In the genomic region with DNA sequence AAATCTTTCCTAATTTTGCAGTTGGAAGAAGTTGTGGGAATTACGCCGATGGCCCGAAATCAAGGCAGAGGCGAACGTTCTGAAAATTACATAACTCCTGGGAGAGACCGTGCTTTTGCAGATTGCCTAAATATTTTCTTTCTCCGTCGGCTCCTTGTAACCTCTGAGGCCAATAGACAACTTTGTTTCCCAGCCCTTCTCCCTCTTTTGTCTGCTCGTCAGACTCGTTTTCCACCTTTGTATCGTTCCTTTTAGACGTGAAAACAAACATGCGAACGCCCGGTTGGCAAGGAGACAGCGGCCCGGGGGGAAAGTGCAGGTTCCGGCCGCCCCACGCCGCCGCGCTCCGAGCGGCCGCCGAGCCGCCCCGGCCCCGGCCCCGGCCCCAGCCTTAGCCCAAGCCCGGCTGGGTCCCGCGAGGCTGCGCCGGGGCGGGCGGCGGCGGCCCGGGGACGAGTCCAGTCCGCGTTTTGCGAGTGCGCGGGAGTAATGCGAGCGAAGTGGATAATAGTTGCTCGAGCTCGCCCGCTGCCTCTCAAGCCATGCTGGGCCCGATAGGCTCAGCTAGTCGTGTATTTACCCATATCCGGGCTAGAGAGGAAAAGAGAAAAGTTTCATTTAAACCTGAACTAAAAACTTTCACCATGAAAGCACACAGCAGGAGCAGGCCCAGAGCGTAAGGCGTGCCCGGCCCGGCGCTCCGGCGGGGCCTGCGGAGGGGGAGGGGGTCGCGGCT, we compare ENCODE assay signal across 8 cellular contexts. TPM values are rescaled to one million over a fixed set of nuclear protein-coding genes. Genes with fewer than 3 reads are reported as not detected.
DNase-seq lines count a peak whose midpoint lies in the region; ATAC-seq, FAIRE-seq and TF ChIP-seq lines count a peak whose summit lies in the region.

A gene (plus strand): TSS at position 538 of the 736 bp plus-strand sequence. CDS start 303 bp downstream, outside the sequence.

- DNase-seq in Calu3 (peak; percentile 65), GM20000 (ENCODE audit: low spot score) (peak; percentile 90), HUDEP-2 (lab: John Stamatoyannopoulos, UW; ENCODE audit: unreplicated experiment in 76 of 76) (peak in 62 of 76 experiments; percentile 20 to 84 (median 60)), RCC 7860 (ENCODE audit: low spot score) (peak; percentile 60), activated T-helper 1 cell treated with Interleukin-2 at 50 U/mL for 16 hours (ENCODE audit: low read depth) (peak; percentile 71), fibroblast of gingiva (ENCODE audit: low read depth) (peak; percentile 82), natural killer cell (peak; percentile 79)
- peak; percentile 71 to 84 (median 78) for DNase-seq in stimulated activated naive CD4-positive, alpha-beta T cell (lab: John Stamatoyannopoulos, UW)

- H3K36me3 Mint-ChIP-seq in Calu3 (ENCODE audit: insufficient read depth, unreplicated experiment) (peaks cover 52% of the 10 kb centered on the region), natural killer cell (no peaks in the 10 kb centered on the region)

- H3K27me3 Mint-ChIP-seq in Calu3 (ENCODE audit: unreplicated experiment) (no peaks in the 10 kb centered on the region), natural killer cell (ENCODE audit: low read depth in 2 of 2) (peaks cover 0 to 2% of the 10 kb centered on the region in 2 donors)

- H3K4me3 Mint-ChIP-seq in Calu3 (ENCODE audit: low read depth, unreplicated experiment) (peak within 1 kb of the TSS; percentile 89), natural killer cell (peak within 1 kb of the TSS; percentile 97)

- TF ChIP-seq CTCF in Calu3 (IDR thresholded peaks at IDR 0.05; ENCODE audit: unreplicated experiment): no peak
- no peak for TF ChIP-seq CTCF in GM20000 (IDR thresholded peaks at IDR 0.05; ENCODE audit: extremely low read depth, missing control alignments)
- no peak for TF ChIP-seq CTCF in natural killer cell (IDR thresholded peaks at IDR 0.05)

- no peaks in the 10 kb centered on the region for H3K9me3 Mint-ChIP-seq in Calu3 (ENCODE audit: low read depth, unreplicated experiment)
- no peaks in the 10 kb centered on the region for H3K9me3 Mint-ChIP-seq in natural killer cell

- H3K4me1 Mint-ChIP-seq in Calu3 (ENCODE audit: low read depth, unreplicated experiment): no peaks in the 10 kb centered on the region
- peaks cover 27 to 38% of the 10 kb centered on the region in 2 donors for H3K4me1 Mint-ChIP-seq in natural killer cell

- no TSS peak for BruUV-seq in Calu3 (replicated peaks; lab: Mats Ljungman, UMichigan)

- CTCF ChIA-PET in Calu3 (lab: Charles Lee): interaction anchor here (0.6 kb wide), 1 partner anchor 9 kb away, joined by 3 read pairs; no protein-coding TSS in a partner anchor

- no peak for FAIRE-seq in RCC 7860 (lab: Jason Lieb, UNC)

- intact Hi-C loops in Calu3 (cut with micrococcal nuclease; ENCODE audit: unreplicated experiment) (loop anchor here (2.0 to 5.0 kb wide), 3 partner anchors 56 to 1450 kb away; no protein-coding TSS in a partner anchor), natural killer cell (cut with micrococcal nuclease) (loop anchor here (1.0 to 5.0 kb wide), 2 partner anchors 90 to 405 kb away; no protein-coding TSS in a partner anchor)

- ATAC-seq in natural killer cell: peak; percentile 56 to 78 (median 72)

- H3K27ac Mint-ChIP-seq in Calu3 (ENCODE audit: unreplicated experiment) (peak within 1 kb of the TSS; percentile 88), natural killer cell (peak within 1 kb of the TSS; percentile 92)

RNA-seq across cellular contexts. Expression of the gene that starts here (rescaled TPM):
- 50.5 and 53.5 TPM in 2 replicates for total RNA-seq in Calu3 (2022)
- 100 to 1,000 TPM; 180 to 201 (median 189) TPM for total RNA-seq in natural killer cell

Comparison
In these comparisons a context has a peak if more than half of its experiments do, and no peak if none do; other contexts are left out.
1. Peak in every context shown above with its lines: DNase-seq and ATAC-seq.